Comparison of ENCODE assay signal across 8 cellular contexts in genomic region chr22:21568207-21569075, GRCh38. TPM values are rescaled to one million over a fixed set of nuclear protein-coding genes. Genes with fewer than 3 reads are reported as not detected.
DNase-seq lines count a peak whose midpoint lies in the region; ATAC-seq and TF ChIP-seq lines count a peak whose summit lies in the region.

No MANE protein-coding gene starts in this region.

- peaks cover 3% of the 10 kb centered on the region for H3K79me1 ChIP-seq in H9 (ENCODE audit: insufficient read depth, low read depth, low read length, poor library complexity, severe bottlenecking)

- H3K4me3 ChIP-seq in right lobe of liver (peak overlapping the region; percentile 97 to 99 (median 98)), subcutaneous abdominal adipose tissue (ENCODE audit: low read depth in 1 of 5, low read length in 5 of 5) (peak overlapping the region; percentile 86 to 90 (median 88))

- H2BK120ac ChIP-seq in H9 (ENCODE audit: low read depth, low read length, poor library complexity, severe bottlenecking): no peak overlapping the region

- H2BK15ac ChIP-seq in H9 (ENCODE audit: low read depth, low read length): no peak overlapping the region

- H3K9me3 ChIP-seq in H9 (ENCODE audit: control insufficient read depth, low read depth, low read length) (no peaks in the 10 kb centered on the region), right lobe of liver (no peaks in the 10 kb centered on the region), subcutaneous abdominal adipose tissue (ENCODE audit: control insufficient read depth in 5 of 5, low read length in 5 of 5) (no peaks in the 10 kb centered on the region)

- H2AK5ac ChIP-seq in H9 (ENCODE audit: insufficient read length, low read length): no peak overlapping the region

- H4K5ac ChIP-seq in H9 (ENCODE audit: insufficient read length, low read depth, low read length): no peak overlapping the region

- in situ Hi-C loops in Caki2 (cut with HindIII; ENCODE audit: low pct_unique_long_range_greater_than_20kb, low sequenced_read_pairs): no loop called here

- peak; percentile 22 for DNase-seq in Caki2 (ENCODE audit: low read depth)
- DNase-seq in H9: no peak
- peak in 8 of 61 donors; percentile 9 to 68 (median 32) for DNase-seq in caudate nucleus (lab: John Stamatoyannopoulos, UW)
- DNase-seq in right lobe of liver: peak in 1 of 3 donors; percentile 29
- no peak for DNase-seq in NCI-H1105 (lab: John Stamatoyannopoulos, UW)
- DNase-seq in NCI-H2029 treated with DMSO at 0.1 percent for 48 hours (lab: John Stamatoyannopoulos, UW): no peak

- H3K27ac ChIP-seq in H9 (ENCODE audit: insufficient read length, low read depth, low read length) (no peak overlapping the region), caudate nucleus (ENCODE audit: low read depth, low read length) (peak overlapping the region; percentile 36), right lobe of liver (peak overlapping the region; percentile 88 to 98 (median 94)), subcutaneous abdominal adipose tissue (ENCODE audit: low read depth, low read length) (peak overlapping the region; percentile 87)

- H2BK5ac ChIP-seq in H9 (ENCODE audit: insufficient read length, low read length): no peak overlapping the region

- H3T11ph ChIP-seq in H9 (ENCODE audit: low read length): no peak overlapping the region

- no peak overlapping the region for H2BK12ac ChIP-seq in H9 (ENCODE audit: insufficient read length, low read depth, low read length)

- no peak overlapping the region for H2BK20ac ChIP-seq in H9 (ENCODE audit: low read depth, low read length, poor library complexity, severe bottlenecking)

- H3K27me3 ChIP-seq in H9 (ENCODE audit: insufficient read depth, low read length): no peaks in the 10 kb centered on the region
- no peaks in the 10 kb centered on the region for H3K27me3 ChIP-seq in right lobe of liver
- no peaks in the 10 kb centered on the region for H3K27me3 ChIP-seq in subcutaneous abdominal adipose tissue (ENCODE audit: control insufficient read depth in 5 of 5, insufficient read depth in 4 of 5, low read length in 5 of 5)

- H3K36me3 ChIP-seq in right lobe of liver: no peaks in the 10 kb centered on the region
- peaks cover 0 to 8% (median 0%) of the 10 kb centered on the region in 5 donors for H3K36me3 ChIP-seq in subcutaneous abdominal adipose tissue (ENCODE audit: control insufficient read depth in 5 of 5, insufficient read depth in 5 of 5, low read length in 5 of 5)

- H4K91ac ChIP-seq in H9 (ENCODE audit: insufficient read length, low read depth, low read length): no peak overlapping the region

- intact Hi-C loops in right lobe of liver (cut with DNase I): no loop called here

- no peak overlapping the region for H3K4ac ChIP-seq in H9 (ENCODE audit: low read depth, low read length)

- no peaks in the 10 kb centered on the region for H3K9me3 Mint-ChIP-seq in H9

- H2AFZ ChIP-seq in H9 (ENCODE audit: low read length): no peak overlapping the region

- H3K4me1 ChIP-seq in H9 (ENCODE audit: insufficient read depth, low read length): no peaks in the 10 kb centered on the region; the same call in 1 of the 2 replicates
- peaks cover 0 to 50% (median 22%) of the 10 kb centered on the region in 4 donors for H3K4me1 ChIP-seq in right lobe of liver
- peaks cover 7 to 51% (median 48%) of the 10 kb centered on the region in 5 donors for H3K4me1 ChIP-seq in subcutaneous abdominal adipose tissue (ENCODE audit: control insufficient read depth in 5 of 5, insufficient read depth in 5 of 5, low read length in 5 of 5)

- H3K27ac Mint-ChIP-seq in H9: peak overlapping the region; percentile 86 to 98 (median 98); a peak in 6 of 7 replicates

- H3K4me1 Mint-ChIP-seq in H9: peaks cover 35 to 36% of the 10 kb centered on the region in 2 experiments

- H3K36me3 Mint-ChIP-seq in H9 (ENCODE audit: insufficient read depth in 1 of 3, low read depth in 3 of 3): peaks cover 6 to 19% (median 8%) of the 10 kb centered on the region in 3 experiments; a peak in 6 of 7 replicates

- no CpG with 5 or more reads among the region's 34 CpGs for WGBS in H9 (ENCODE audit: extremely low coverage, insufficient read length, low lambda C conversion rate)
- WGBS in right lobe of liver (ENCODE audit: insufficient coverage, low coverage, low lambda C conversion rate, missing lambda C conversion rate): 1% methylated on average over 20 of the region's 34 CpGs

- peak overlapping the region; percentile 76 for H3K4me2 ChIP-seq in H9 (ENCODE audit: insufficient read depth, insufficient read length, low read length)

- TF ChIP-seq POLR2A in Raji (IDR thresholded peaks at IDR 0.05; ENCODE audit: insufficient read depth, low read depth, low read length): 0 out of 2 replicates have a peak, but pooled peaks have one; percentile 21
- TF ChIP-seq POLR2A in right lobe of liver (IDR thresholded peaks at IDR 0.05): peak; percentile 25

- H3K23me2 ChIP-seq in H9 (ENCODE audit: insufficient read length, low read depth, low read length, poor library complexity, severe bottlenecking): peaks cover 8% of the 10 kb centered on the region

- peaks cover 6% of the 10 kb centered on the region; the same call in 1 of the 2 replicates for H3K27me3 Mint-ChIP-seq in H9 (ENCODE audit: low read depth)

- ATAC-seq in right lobe of liver: peak; percentile 39 to 48 (median 44)

- peak overlapping the region; percentile 93 for H3K9ac ChIP-seq in H9 (ENCODE audit: extremely low read depth, insufficient read length, low read length)
- H3K9ac ChIP-seq in subcutaneous abdominal adipose tissue (ENCODE audit: low read length in 5 of 5): peak overlapping the region; percentile 82 to 99 (median 96)

- H3K18ac ChIP-seq in H9 (ENCODE audit: insufficient read length, low read depth, low read length): no peak overlapping the region

- H3K4me3 Mint-ChIP-seq in H9: peak overlapping the region; percentile 93 to 98

- H3K14ac ChIP-seq in H9 (ENCODE audit: insufficient read depth, low read length): peak overlapping the region; percentile 44

- no peak overlapping the region for H4K8ac ChIP-seq in H9 (replicated peaks; ENCODE audit: insufficient read length, low read depth, low read length)

- no peak for TF ChIP-seq CTCF in H9 (conservative IDR thresholded peaks at IDR 0.05)
- TF ChIP-seq CTCF in right lobe of liver (IDR thresholded peaks at IDR 0.05): no peak

- H3K23ac ChIP-seq in H9 (ENCODE audit: insufficient read length, low read depth, low read length): no peak overlapping the region

- no peak overlapping the region for H3K56ac ChIP-seq in H9 (ENCODE audit: insufficient read length, low read depth, low read length)

- peaks cover 2% of the 10 kb centered on the region for H4K20me1 ChIP-seq in H9 (ENCODE audit: control insufficient read depth, insufficient read depth, insufficient read length)

- H3K79me2 ChIP-seq in H9 (ENCODE audit: insufficient read depth, low read length): peaks cover 50% of the 10 kb centered on the region

RNA-seq across cellular contexts. Expression of gene UBE2L3, which starts 0.9 kb away (rescaled TPM):
- total RNA-seq in Caki2 (2014; rRNA removed; shearing (Covaris generic); ENCODE audit: low replicate concordance): 32.6 and 46.2 TPM in 2 replicates
- 78.7 and 79.7 TPM in 2 replicates for total RNA-seq in H9 (2021)
- total RNA-seq in right lobe of liver: 10 to 100 TPM; 16.8 to 34.4 (median 22.1) TPM

RNA-seq across cellular contexts. Expression of gene RIMBP3C, which starts 17.2 kb away (rescaled TPM):
- total RNA-seq in Caki2 (2014; rRNA removed; shearing (Covaris generic); ENCODE audit: low replicate concordance): 0.20 and 3.6 TPM in 2 replicates
- total RNA-seq in H9 (2021) (0.22 and 0.44 TPM in 2 replicates), right lobe of liver (under 1 TPM in 3 of 6 experiments, not detected in 3; 0.07 to 0.12 (median 0.09) TPM)
